In genomic region chr1:178724386-178724733, GRCh38 we compare ENCODE assay signal across 8 cellular contexts. TPM values are rescaled to one million over a fixed set of nuclear protein-coding genes. Genes with fewer than 3 reads are reported as not detected.
DNase-seq lines count a peak whose midpoint lies in the region; ATAC-seq and TF ChIP-seq lines count a peak whose summit lies in the region.

No MANE protein-coding gene starts in this region.

- no peaks in the 10 kb centered on the region for H3K27me3 ChIP-seq in esophagus squamous epithelium

- TF ChIP-seq CTCF in GM12865 (IDR thresholded peaks at IDR 0.05; ENCODE audit: insufficient read depth, low read depth, low read length, missing control alignments), result no peak
- TF ChIP-seq CTCF in RWPE1 (conservative IDR thresholded peaks at IDR 0.05; ENCODE audit: low read depth), result no peak
- TF ChIP-seq CTCF in esophagus squamous epithelium (IDR thresholded peaks at IDR 0.05), result no peak
- no peak for TF ChIP-seq CTCF in retinal pigment epithelial cell (conservative IDR thresholded peaks at IDR 0.05; ENCODE audit: low read depth, low read length)

- CTCF ChIA-PET in RWPE1 (lab: Yijun Ruan, JAX), result interaction anchor here (1.6 kb wide), 1 partner anchor 182 kb away, joined by 4 read pairs; no protein-coding TSS in a partner anchor

- no peak for ATAC-seq in GM18511 (IDR thresholded peaks at IDR 0.05; ENCODE audit: unreplicated experiment)

- H3K9me3 ChIP-seq in esophagus squamous epithelium, result no peaks in the 10 kb centered on the region

- peaks cover 5 to 23% (median 9%) of the 10 kb centered on the region in 3 donors for H3K4me1 ChIP-seq in esophagus squamous epithelium

- no peak for TF ChIP-seq POLR2A in esophagus squamous epithelium (IDR thresholded peaks at IDR 0.05)

- DNase-seq in GM12865 (ENCODE audit: low read depth) (no peak), RWPE1 (ENCODE audit: low spot score) (no peak), esophagus squamous epithelium (lab: John Stamatoyannopoulos, UW) (no peak), retinal pigment epithelial cell (ENCODE audit: low read depth) (no peak), COLO668 (lab: John Stamatoyannopoulos, UW; ENCODE audit: unreplicated experiment) (no peak), COR-L47 (lab: John Stamatoyannopoulos, UW) (no peak)
- DNase-seq in stimulated activated naive CD4-positive, alpha-beta T cell (lab: John Stamatoyannopoulos, UW), result no peak

- H3K4me3 ChIP-seq in GM12865 (ENCODE audit: low read depth, low read length) (peak overlapping the region; percentile 58), esophagus squamous epithelium (peak overlapping the region; percentile 74 to 96 (median 85)), retinal pigment epithelial cell (ENCODE audit: low read length) (peak overlapping the region; percentile 81)

- POLR2A ChIA-PET in RWPE1 (lab: Yijun Ruan, JAX; ENCODE audit: low non-redundant PET), result no interaction called here

- intact Hi-C loops in esophagus squamous epithelium (cut with DNase I), result no loop called here

- peak overlapping the region; percentile 81 for H3K27ac ChIP-seq in RWPE1
- peak overlapping the region; percentile 85 to 96 (median 94) for H3K27ac ChIP-seq in esophagus squamous epithelium

- 77 to 82% methylated on average over 5 of the region's 5 CpGs for WGBS in esophagus squamous epithelium, 2 donors

- no peaks in the 10 kb centered on the region for H3K36me3 ChIP-seq in esophagus squamous epithelium

RNA-seq across cellular contexts. Expression of gene RALGPS2, which starts 0.7 kb away (rescaled TPM):
- 10 to 100 TPM; 24.2 to 35.2 (median 26.9) TPM for total RNA-seq in esophagus squamous epithelium
